Comparison of ENCODE assay signal across 10 cellular contexts in the genomic region with DNA sequence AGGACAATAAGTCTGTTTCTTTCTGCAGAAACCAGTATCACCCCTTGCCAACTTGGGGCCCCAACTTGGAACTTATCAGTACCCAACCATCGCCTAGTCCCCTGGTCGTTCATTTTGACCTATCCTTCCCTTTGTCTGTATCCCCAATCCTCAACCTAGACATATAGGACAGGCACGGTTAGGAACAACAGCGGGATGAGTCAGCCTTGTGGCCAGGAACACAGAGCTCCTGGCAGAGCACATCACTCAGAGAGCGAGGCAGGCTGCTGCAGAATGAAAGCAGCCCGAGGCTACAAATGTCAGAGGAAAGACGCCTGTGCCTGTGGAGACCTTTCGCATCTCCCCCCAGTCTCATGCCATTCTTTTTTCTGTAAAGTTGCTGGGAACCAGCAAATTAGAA. TPM values are rescaled to one million over a fixed set of nuclear protein-coding genes. Genes with fewer than 3 reads are reported as not detected.
DNase-seq lines count a peak whose midpoint lies in the region; ATAC-seq and TF ChIP-seq lines count a peak whose summit lies in the region.
"Had no signal": no experiment of that assay in that cellular context is flagged by ENCODE, and none has a peak within 500 bp of the region (broad histone marks: within the 10 kb centered on the region; RNA-seq: fewer than 3 reads in every experiment).

No MANE protein-coding gene starts in this region.

- H3K9me3 ChIP-seq in NT2/D1 (ENCODE audit: insufficient read depth, low read length): no peaks in the 10 kb centered on the region

- H3K4me3 ChIP-seq in ACC112 (ENCODE audit: low read depth, low read length): peak overlapping the region; percentile 35; the same call in 1 of the 2 replicates
- H3K4me3 ChIP-seq in NT2/D1 (ENCODE audit: insufficient read length, low read depth): no peak overlapping the region
- peak overlapping the region in 29 of 59 donors; percentile 0 to 42 (median 20) for H3K4me3 ChIP-seq in dorsolateral prefrontal cortex

- peak overlapping the region; percentile 37 for H3K27ac ChIP-seq in ACC112 (ENCODE audit: low read depth, low read length)
- H3K27ac ChIP-seq in dorsolateral prefrontal cortex: peak overlapping the region; percentile 16 to 94 (median 81)

- TF ChIP-seq CTCF in dorsolateral prefrontal cortex (IDR thresholded peaks at IDR 0.05 in 54 of 56, conservative IDR thresholded peaks at IDR 0.05 in 2 of 56; ENCODE audit: low read depth in 1 of 56, partially characterized antibody in 56 of 56): peak in 1 of 56 donors; percentile 19

- H3K27me3 ChIP-seq in ACC112 (ENCODE audit: insufficient read depth, low read length): no peaks in the 10 kb centered on the region
- H3K27me3 ChIP-seq in NT2/D1 (ENCODE audit: insufficient read depth, insufficient read length): no peaks in the 10 kb centered on the region
- H3K27me3 ChIP-seq in dorsolateral prefrontal cortex: no peaks in the 10 kb centered on the region

- ATAC-seq in HG03095 (IDR thresholded peaks at IDR 0.05; ENCODE audit: unreplicated experiment) (no peak), GM21381 (IDR thresholded peaks at IDR 0.05; ENCODE audit: unreplicated experiment) (no peak)

- H3K36me3 Mint-ChIP-seq in activated CD4-positive, alpha-beta T cell treated with anti-CD3 and anti-CD28 coated beads, Interleukin-2, amount 10 ng/mL, durations not matched to agents 24 days and 14 days (ENCODE audit: low read depth): no peaks in the 10 kb centered on the region

- H3K36me3 ChIP-seq in ACC112 (ENCODE audit: insufficient read depth, low read length) (no peaks in the 10 kb centered on the region), NT2/D1 (ENCODE audit: insufficient read depth, insufficient read length, low read length) (peaks cover 65% of the 10 kb centered on the region)

- peak overlapping the region; percentile 17 for H3K9ac ChIP-seq in NT2/D1 (ENCODE audit: insufficient read length, low read depth)

- H3K4me3 Mint-ChIP-seq in activated CD4-positive, alpha-beta T cell treated with anti-CD3 and anti-CD28 coated beads, Interleukin-2, amount 10 ng/mL, durations not matched to agents 24 days and 14 days: no peak overlapping the region
- H3K4me3 Mint-ChIP-seq: B cell; T-helper 1 cell treated with Interleukin-12 subunit alpha and Interleukin-12 subunit beta and Interleukin-4 antibody, amounts not matched to agents 30 μg/mL and 1 μg/mL, for 36 hours had no signal

- no peak overlapping the region for H3K27ac Mint-ChIP-seq in activated CD4-positive, alpha-beta T cell treated with anti-CD3 and anti-CD28 coated beads, Interleukin-2, amount 10 ng/mL, durations not matched to agents 24 days and 14 days
- H3K27ac Mint-ChIP-seq: B cell; T-helper 1 cell treated with Interleukin-12 subunit alpha and Interleukin-12 subunit beta and Interleukin-4 antibody, amounts not matched to agents 30 μg/mL and 1 μg/mL, for 36 hours had no signal

- no peak for DNase-seq in NT2/D1 (ENCODE audit: low read depth, low spot score)
- peak in 9 of 10 donors; percentile 72 to 90 (median 79) for DNase-seq in dorsolateral prefrontal cortex
- DNase-seq in medulla oblongata (ENCODE audit: extremely low spot score): peak; percentile 83
- DNase-seq in activated CD4-positive, alpha-beta T cell treated with anti-CD3 and anti-CD28 coated beads, Interleukin-2, amount 10 ng/mL, durations not matched to agents 24 days and 14 days: no peak
- no peak for DNase-seq in NCI-H748 (lab: John Stamatoyannopoulos, UW; ENCODE audit: unreplicated experiment)

- peaks cover 25% of the 10 kb centered on the region for H3K27me3 Mint-ChIP-seq in activated CD4-positive, alpha-beta T cell treated with anti-CD3 and anti-CD28 coated beads, Interleukin-2, amount 10 ng/mL, durations not matched to agents 24 days and 14 days

- H3K4me1 ChIP-seq in ACC112 (ENCODE audit: control insufficient read depth, insufficient read depth, low read length, unreplicated experiment) (peaks cover 58% of the 10 kb centered on the region), NT2/D1 (ENCODE audit: insufficient read depth, insufficient read length) (peaks cover 9% of the 10 kb centered on the region)

- H3K4me1 Mint-ChIP-seq in activated CD4-positive, alpha-beta T cell treated with anti-CD3 and anti-CD28 coated beads, Interleukin-2, amount 10 ng/mL, durations not matched to agents 24 days and 14 days: peaks cover 8% of the 10 kb centered on the region

- H2AFZ ChIP-seq in ACC112 (ENCODE audit: low read length, unreplicated experiment): peak overlapping the region; percentile 46

- H3K79me2 ChIP-seq in ACC112 (ENCODE audit: control insufficient read depth, insufficient read depth, low read length, unreplicated experiment): no peaks in the 10 kb centered on the region

- H3K9me3 Mint-ChIP-seq in activated CD4-positive, alpha-beta T cell treated with anti-CD3 and anti-CD28 coated beads, Interleukin-2, amount 10 ng/mL, durations not matched to agents 24 days and 14 days: no peaks in the 10 kb centered on the region
- H3K9me3 Mint-ChIP-seq: T-helper 1 cell treated with Interleukin-12 subunit alpha and Interleukin-12 subunit beta and Interleukin-4 antibody, amounts not matched to agents 30 μg/mL and 1 μg/mL, for 36 hours had no signal

- intact Hi-C loops in dorsolateral prefrontal cortex (cut with DNase I): no loop called here
- intact Hi-C loops in activated CD4-positive, alpha-beta T cell treated with anti-CD3 and anti-CD28 coated beads, Interleukin-2, amount 10 ng/mL, durations not matched to agents 24 days and 14 days (cut with micrococcal nuclease): no loop called here

RNA-seq across cellular contexts. Expression of a gene that starts 14.6 kb away (rescaled TPM):
- total RNA-seq in dorsolateral prefrontal cortex: 1,000 to 10,000 TPM in 9 of 120 experiments, 100 to 1,000 TPM in 111; 391 to 1,132 (median 804) TPM
- not detected in 2 replicates for total RNA-seq in activated CD4-positive, alpha-beta T cell treated with anti-CD3 and anti-CD28 coated beads, Interleukin-2, amount 10 ng/mL, durations not matched to agents 24 days and 14 days
- total RNA-seq: B cell had no signal

Comparison
In these comparisons a context has a peak if more than half of its experiments do, and no peak if none do; other contexts are left out.
1. DNase-seq: peak in dorsolateral prefrontal cortex (9 of 10) and medulla oblongata (single experiment); none in NT2/D1 (single experiment), activated CD4-positive, alpha-beta T cell treated with anti-CD3 and anti-CD28 coated beads, Interleukin-2, amount 10 ng/mL, durations not matched to agents 24 days and 14 days (single experiment) and NCI-H748 (single experiment).
2. RNA of a gene that starts 14.6 kb away (total RNA-seq): 391 to 1,132 TPM in dorsolateral prefrontal cortex; not detected in activated CD4-positive, alpha-beta T cell treated with anti-CD3 and anti-CD28 coated beads, Interleukin-2, amount 10 ng/mL, durations not matched to agents 24 days and 14 days; every median in the first group is over 100 times any median in the second.